7 cellular contexts compared by ENCODE assay signal in genomic region chr6:37864250-37864649, GRCh38.
"Had no signal": no experiment of that assay in that cellular context is flagged by ENCODE, and none has a peak within 500 bp of the region (broad histone marks: within the 10 kb centered on the region; RNA-seq: fewer than 3 reads in every experiment).

No MANE protein-coding gene starts in this region.

- H3K27ac Mint-ChIP-seq: GM23338, H9, HFFc6 had no signal

- H3K4me3 Mint-ChIP-seq: GM23338, H9, HFFc6 had no signal

- H3K4me3 ChIP-seq: GM23338, K562 had no signal

- H3K9me3 Mint-ChIP-seq: GM23338, H9, HFFc6 had no signal

- H3K4me2 ChIP-seq: GM23338 had no signal

- DNase-seq: H9, HCEC 1CT, HFFc6, IMR-90, KG1 had no signal

- H2AFZ ChIP-seq: GM23338 had no signal
